18 cellular contexts compared by ENCODE assay signal in the genomic region with DNA sequence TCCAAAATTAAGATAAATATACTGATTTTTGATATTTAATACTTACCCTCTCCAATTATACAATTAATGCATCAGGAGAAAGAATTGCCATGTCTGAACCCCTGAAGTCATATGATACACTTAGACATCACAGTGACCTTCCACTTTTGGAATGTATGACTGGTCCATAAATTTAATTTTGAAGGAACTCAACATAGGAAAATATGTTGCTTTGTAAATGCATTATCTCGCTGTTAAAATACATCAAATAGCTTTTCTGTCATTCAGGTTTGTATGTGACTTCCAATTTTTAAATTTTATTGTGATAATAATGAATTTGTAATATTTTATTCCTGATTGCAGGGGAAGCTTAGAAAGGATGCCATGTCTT.
DNase-seq lines count a peak whose midpoint lies in the region; ATAC-seq and TF ChIP-seq lines count a peak whose summit lies in the region.
"Had no signal": no experiment of that assay in that cellular context is flagged by ENCODE, and none has a peak within 500 bp of the region (broad histone marks: within the 10 kb centered on the region; RNA-seq: fewer than 3 reads in every experiment).

No MANE protein-coding gene starts in this region.

- no peak overlapping the region for H3K4me3 Mint-ChIP-seq in osteocyte (ENCODE audit: unreplicated experiment)
- H3K4me3 Mint-ChIP-seq: activated CD8-positive, alpha-beta T cell treated with anti-CD3 and anti-CD28 coated beads for 36 hours; activated T-cell treated with anti-CD3 and anti-CD28 coated beads, Interleukin-2, amount 50 U/mL, for 72 hours; naive thymus-derived CD8-positive, alpha-beta T cell; T-helper 17 cell had no signal

- peak; percentile 19 for DNase-seq in GM03348 (ENCODE audit: low spot score)
- DNase-seq in SJSA1 (ENCODE audit: low read depth in 1 of 2, low spot score in 2 of 2): no peak
- DNase-seq in epithelial cell of prostate (ENCODE audit: low read depth, low spot score): no peak
- no peak for DNase-seq in osteocyte (ENCODE audit: extremely low spot score, unreplicated experiment)
- DNase-seq in aorta: no peak
- no peak for DNase-seq in GM13976 (ENCODE audit: low spot score)
- DNase-seq in T-helper 2 cell: no peak
- no peak for DNase-seq in NCI-H345 treated with DMSO at 0.1 percent for 48 hours (lab: John Stamatoyannopoulos, UW; ENCODE audit: unreplicated experiment)
- DNase-seq: activated CD8-positive, alpha-beta T cell treated with anti-CD3 and anti-CD28 coated beads for 36 hours; activated T-cell treated with anti-CD3 and anti-CD28 coated beads, Interleukin-2, amount 50 U/mL, for 72 hours; central memory CD4-positive, alpha-beta T cell; naive thymus-derived CD8-positive, alpha-beta T cell; NCI-H1436 treated with DMSO at 0.1 percent for 48 hours; posterior cingulate gyrus; T-helper 17 cell had no signal

- no peaks in the 10 kb centered on the region for H3K9me3 Mint-ChIP-seq in osteocyte (ENCODE audit: unreplicated experiment)
- H3K9me3 Mint-ChIP-seq: activated CD8-positive, alpha-beta T cell treated with anti-CD3 and anti-CD28 coated beads for 36 hours had no signal

- peak overlapping the region; percentile 60 for H3K27ac ChIP-seq in SJSA1
- H3K27ac ChIP-seq in epithelial cell of prostate: peak overlapping the region; percentile 72
- no peak overlapping the region for H3K27ac ChIP-seq in aorta (ENCODE audit: low read depth in 1 of 2, low read length in 2 of 2)
- H3K27ac ChIP-seq: BLaER1 treated with 17β-estradiol and CSF1 and Interleukin-3, amounts not matched to agents 10 nM and 100 nM had no signal

- TF ChIP-seq CTCF in osteocyte (IDR thresholded peaks at IDR 0.05): no peak
- TF ChIP-seq CTCF in GM13976 (IDR thresholded peaks at IDR 0.05; ENCODE audit: borderline replicate concordance, control extremely low read depth, extremely low read depth, insufficient read depth, missing control alignments): no peak

- H3K36me3 Mint-ChIP-seq in osteocyte (ENCODE audit: unreplicated experiment): no peaks in the 10 kb centered on the region
- H3K36me3 Mint-ChIP-seq: activated naive CD4-positive, alpha-beta T cell treated with anti-CD3 and anti-CD28 coated beads, Interleukin-2, amount 50 U/mL, for 72 hours had no signal

- peaks cover 94% of the 10 kb centered on the region for H3K4me1 Mint-ChIP-seq in osteocyte (ENCODE audit: unreplicated experiment)
- H3K4me1 Mint-ChIP-seq: naive thymus-derived CD8-positive, alpha-beta T cell; T-helper 17 cell had no signal

- H3K4me3 ChIP-seq in SJSA1 (no peak overlapping the region), aorta (ENCODE audit: low read length in 2 of 2) (no peak overlapping the region)
- H3K4me3 ChIP-seq: BLaER1 treated with 17β-estradiol and CSF1 and Interleukin-3, amounts not matched to agents 10 nM and 100 nM; lung had no signal

- no peaks in the 10 kb centered on the region for H3K36me3 ChIP-seq in SJSA1
- no peaks in the 10 kb centered on the region for H3K36me3 ChIP-seq in aorta (ENCODE audit: control insufficient read depth in 1 of 2, insufficient read depth in 2 of 2, low read length in 1 of 2)
- H3K36me3 ChIP-seq: BLaER1 treated with 17β-estradiol and CSF1 and Interleukin-3, amounts not matched to agents 10 nM and 100 nM had no signal

- no peaks in the 10 kb centered on the region for H3K27me3 Mint-ChIP-seq in osteocyte (ENCODE audit: unreplicated experiment)
- H3K27me3 Mint-ChIP-seq: activated CD8-positive, alpha-beta T cell treated with anti-CD3 and anti-CD28 coated beads for 36 hours; naive thymus-derived CD8-positive, alpha-beta T cell; T-helper 17 cell had no signal

- peak overlapping the region; percentile 50 for H3K27ac Mint-ChIP-seq in osteocyte (ENCODE audit: unreplicated experiment)
- H3K27ac Mint-ChIP-seq: activated CD8-positive, alpha-beta T cell treated with anti-CD3 and anti-CD28 coated beads for 36 hours; activated naive CD4-positive, alpha-beta T cell treated with anti-CD3 and anti-CD28 coated beads, Interleukin-2, amount 50 U/mL, for 72 hours; activated T-cell treated with anti-CD3 and anti-CD28 coated beads, Interleukin-2, amount 50 U/mL, for 72 hours; naive thymus-derived CD8-positive, alpha-beta T cell; T-helper 17 cell had no signal

- ATAC-seq in aorta (ENCODE audit: low FRiP score): no peak
- ATAC-seq: activated CD8-positive, alpha-beta T cell treated with anti-CD3 and anti-CD28 coated beads for 36 hours; activated naive CD4-positive, alpha-beta T cell treated with anti-CD3 and anti-CD28 coated beads, Interleukin-2, amount 50 U/mL, for 72 hours; activated T-cell treated with anti-CD3 and anti-CD28 coated beads, Interleukin-2, amount 50 U/mL, for 72 hours; naive thymus-derived CD8-positive, alpha-beta T cell; T-helper 17 cell had no signal

- H3K27me3 ChIP-seq in SJSA1 (replicated peaks) (no peaks in the 10 kb centered on the region), aorta (ENCODE audit: control insufficient read depth in 1 of 2, insufficient read depth in 2 of 2, low read length in 1 of 2) (no peaks in the 10 kb centered on the region)
- H3K27me3 ChIP-seq: BLaER1 treated with 17β-estradiol and CSF1 and Interleukin-3, amounts not matched to agents 10 nM and 100 nM had no signal

- 6 to 12% methylated on average over 1 of the region's 1 CpG for WGBS in aorta, 2 donors

- intact Hi-C loops in aorta (cut with DNase I): loop anchor here (5.0 to 10.0 kb wide), 3 partner anchors 149 to 851 kb away; a partner anchor contains a TSS

- 0 out of 2 replicates have a peak, but pooled peaks cover under 1% of the 10 kb centered on the region for H3K9me3 ChIP-seq in SJSA1 (replicated peaks)
- H3K9me3 ChIP-seq in aorta (ENCODE audit: control insufficient read depth, low read length): no peaks in the 10 kb centered on the region
- H3K9me3 ChIP-seq: BLaER1 treated with 17β-estradiol and CSF1 and Interleukin-3, amounts not matched to agents 10 nM and 100 nM had no signal

- in situ Hi-C loops in GM13976 (cut with MboI; ENCODE audit: low sequenced_read_pairs, unreplicated experiment): no loop called here

- peaks cover 52% of the 10 kb centered on the region for H3K4me1 ChIP-seq in SJSA1 (replicated peaks)
- peaks cover 2 to 23% of the 10 kb centered on the region in 2 donors for H3K4me1 ChIP-seq in aorta (ENCODE audit: control insufficient read depth in 1 of 2, insufficient read depth in 2 of 2, low read length in 2 of 2)
- H3K4me1 ChIP-seq: BLaER1 treated with 17β-estradiol and CSF1 and Interleukin-3, amounts not matched to agents 10 nM and 100 nM had no signal

Comparison
In these comparisons a context has a peak if more than half of its experiments do, and no peak if none do; other contexts are left out.
1. H3K27ac ChIP-seq: peak in SJSA1 (single experiment) and epithelial cell of prostate (single experiment); none in aorta (0 of 2).